ENCODE assay signal across 8 cellular contexts in genomic region chr11:101914349-101914736, GRCh38. TPM values are rescaled to one million over a fixed set of nuclear protein-coding genes. Genes with fewer than 3 reads are reported as not detected.
DNase-seq lines count a peak whose midpoint lies in the region; ATAC-seq and TF ChIP-seq lines count a peak whose summit lies in the region.

No MANE protein-coding gene starts in this region.

- TF ChIP-seq RAD21 in IMR-90 (IDR thresholded peaks at IDR 0.05; ENCODE audit: low read length), result no peak

- peak overlapping the region; percentile 98 for H2AFZ ChIP-seq in IMR-90 (replicated peaks; ENCODE audit: low read length, poor library complexity)

- H3K9me3 Mint-ChIP-seq in chondrocyte (ENCODE audit: low read depth), result no peaks in the 10 kb centered on the region

- H3K56ac ChIP-seq in IMR-90 (ENCODE audit: extremely low read depth, insufficient read depth, low read length), result peak overlapping the region; percentile 45; the same call in 1 of the 2 replicates

- H3K27ac ChIP-seq in IMR-90 (ENCODE audit: insufficient read depth, low read length), result peak overlapping the region; percentile 60; the same call in 1 of the 2 replicates

- dilution Hi-C loops in IMR-90 (cut with HindIII; ENCODE audit: low sequenced_read_pairs, unreplicated experiment), result no loop called here

- H3K9me3 ChIP-seq in IMR-90 (ENCODE audit: control insufficient read depth, insufficient read depth, low read length), result no peaks in the 10 kb centered on the region

- 0 out of 2 replicates have a peak overlapping the region, but pooled peaks have one; percentile 26 for H4K91ac ChIP-seq in IMR-90 (ENCODE audit: insufficient read depth, low read depth, low read length)

- H3K4me3 Mint-ChIP-seq in chondrocyte (ENCODE audit: unreplicated experiment), result peak overlapping the region; percentile 92

- no peak overlapping the region for H2BK120ac ChIP-seq in IMR-90 (ENCODE audit: low read depth, low read length)

- H3K27ac Mint-ChIP-seq in chondrocyte (ENCODE audit: unreplicated experiment), result peak overlapping the region; percentile 98

- H2AK9ac ChIP-seq in IMR-90 (replicated peaks; ENCODE audit: low read depth, low read length, poor library complexity), result no peak overlapping the region

- H4K5ac ChIP-seq in IMR-90 (ENCODE audit: low read depth, low read length), result peak overlapping the region; percentile 6; the same call in 1 of the 2 replicates

- no peaks in the 10 kb centered on the region for H3K36me3 ChIP-seq in IMR-90 (ENCODE audit: control insufficient read depth, insufficient read depth, low read length)

- H3K36me3 Mint-ChIP-seq in chondrocyte (ENCODE audit: low read depth), result no peaks in the 10 kb centered on the region

- 0 out of 2 replicates have a peak overlapping the region, but pooled peaks have one; percentile 9 for H3K4ac ChIP-seq in IMR-90 (ENCODE audit: low read depth, low read length)

- H3K27me3 ChIP-seq in IMR-90 (ENCODE audit: control insufficient read depth, insufficient read depth, low read length), result no peaks in the 10 kb centered on the region

- no CpG with 5 or more reads among the region's 6 CpGs for WGBS in IMR-90 (ENCODE audit: extremely low coverage in 2 of 2, insufficient read length in 1 of 2), 2 experiments

- no peaks in the 10 kb centered on the region for H4K20me1 ChIP-seq in IMR-90 (ENCODE audit: insufficient read depth, low read length)

- CTCF ChIA-PET in IMR-90 (lab: Yijun Ruan, JAX), result interaction anchor here (0.6 to 1.3 kb wide), 6 partner anchors 34 to 1221 kb away, joined by 3 to 12 read pairs (median 4); no protein-coding TSS in a partner anchor

- H2AK5ac ChIP-seq in IMR-90 (ENCODE audit: low read depth, low read length), result no peak overlapping the region

- intact Hi-C loops in IMR-90 (cut with micrococcal nuclease), result no loop called here

- H3K27me3 Mint-ChIP-seq in chondrocyte (ENCODE audit: low read depth), result no peaks in the 10 kb centered on the region

- H3K14ac ChIP-seq in IMR-90 (replicated peaks; ENCODE audit: low read depth, low read length), result peak overlapping the region; percentile 42; the same call in 1 of the 2 replicates

- no peak for TF ChIP-seq CTCF in AG09309 (IDR thresholded peaks at IDR 0.05; ENCODE audit: control insufficient read depth, insufficient read depth, low read depth, low read length, missing control alignments)
- TF ChIP-seq CTCF in IMR-90 (conservative IDR thresholded peaks at IDR 0.05; ENCODE audit: low read depth, low read length), result no peak
- TF ChIP-seq CTCF in chondrocyte (IDR thresholded peaks at IDR 0.05), result no peak

- H3K4me3 ChIP-seq in AG09309 (ENCODE audit: control insufficient read depth, low read depth, low read length), result peak overlapping the region; percentile 63
- peak overlapping the region; percentile 97 for H3K4me3 ChIP-seq in IMR-90 (ENCODE audit: insufficient read depth, low read depth, low read length)

- H3K9me1 ChIP-seq in IMR-90 (ENCODE audit: insufficient read depth, low read length), result no peaks in the 10 kb centered on the region; the same call in 1 of the 2 replicates

- TF ChIP-seq POLR2A in IMR-90 (IDR thresholded peaks at IDR 0.05; ENCODE audit: low read depth, low read length), result no peak

- peak overlapping the region; percentile 21; the same call in 1 of the 2 replicates for H3K18ac ChIP-seq in IMR-90 (ENCODE audit: low read depth, low read length)

- peak overlapping the region in 1 of 2 experiments; percentile 7; a peak in 1 of 4 replicates for H4K8ac ChIP-seq in IMR-90 (ENCODE audit: low read depth in 2 of 2, low read length in 2 of 2)

- H3K79me1 ChIP-seq in IMR-90 (ENCODE audit: low read depth in 1 of 2, low read length in 2 of 2), result peaks cover 0 to 5% of the 10 kb centered on the region in 2 experiments; a peak in 1 of 4 replicates

- H3K4me1 ChIP-seq in IMR-90 (ENCODE audit: control insufficient read depth, insufficient read depth, low read length), result peaks cover 8% of the 10 kb centered on the region

- no peak overlapping the region for H2BK15ac ChIP-seq in IMR-90 (ENCODE audit: low read depth, low read length)

- H3K4me2 ChIP-seq in IMR-90 (ENCODE audit: low read depth, low read length), result peak overlapping the region; percentile 73

- H3K9ac ChIP-seq in IMR-90 (ENCODE audit: low read depth, low read length), result peak overlapping the region; percentile 54

- in situ Hi-C loops in IMR-90 (cut with MboI; ENCODE audit: low sequenced_read_pairs), result no loop called here

- ATAC-seq in IMR-90 (ENCODE audit: low read depth), result peak; percentile 15; the same call in 1 of the 2 replicates
- no peak for ATAC-seq in HG03469 (IDR thresholded peaks at IDR 0.05; ENCODE audit: unreplicated experiment)
- no peak for ATAC-seq in GM19452 (IDR thresholded peaks at IDR 0.05; ENCODE audit: unreplicated experiment)

- no TSS peak for BruUV-seq in IMR-90 (replicated peaks; lab: Mats Ljungman, UMichigan)

- peak overlapping the region; percentile 47 for H2BK5ac ChIP-seq in IMR-90 (ENCODE audit: low read depth, low read length, poor library complexity, severe bottlenecking)

- peaks cover 55% of the 10 kb centered on the region for H3K4me1 Mint-ChIP-seq in chondrocyte (ENCODE audit: low read depth)

- H2BK20ac ChIP-seq in IMR-90 (ENCODE audit: low read depth, low read length), result no peak overlapping the region; the same call in 1 of the 2 replicates

- peak overlapping the region; percentile 33; the same call in 1 of the 2 replicates for H3K23ac ChIP-seq in IMR-90 (ENCODE audit: low read depth, low read length)

- peak; percentile 13 for DNase-seq in AG09309 (ENCODE audit: low read depth)
- DNase-seq in IMR-90, result peak; percentile 49
- DNase-seq in chondrocyte (ENCODE audit: low spot score), result no peak
- DNase-seq in midbrain (lab: John Stamatoyannopoulos, UW), result peak; percentile 62
- no peak for DNase-seq in NCI-H146 treated with DMSO at 0.1 percent for 48 hours (lab: John Stamatoyannopoulos, UW; ENCODE audit: unreplicated experiment)
- DNase-seq in SKM-1 (lab: John Stamatoyannopoulos, UW; ENCODE audit: unreplicated experiment), result no peak

- POLR2A ChIA-PET in IMR-90 (lab: Charles Lee; ENCODE audit: unreplicated experiment), result no interaction called here

TF ChIP-seq in IMR-90, 13 proteins besides CTCF, POLR2A, EP300 and RAD21:
- TF ChIP-seq USF2 (IDR thresholded peaks at IDR 0.05; ENCODE audit: low read depth, low read length) (no peak), RCOR1 (IDR thresholded peaks at IDR 0.05; ENCODE audit: insufficient replicate concordance, low read length) (no peak), MAFK (IDR thresholded peaks at IDR 0.05; ENCODE audit: low read depth, low read length) (no peak), MAZ (IDR thresholded peaks at IDR 0.05; ENCODE audit: borderline replicate concordance, low read depth, low read length) (no peak), MXI1 (IDR thresholded peaks at IDR 0.05; ENCODE audit: borderline replicate concordance, low read depth, low read length) (no peak), SMC3 (IDR thresholded peaks at IDR 0.05; ENCODE audit: low read depth, low read length) (no peak), NFE2L2 (IDR thresholded peaks at IDR 0.05; ENCODE audit: low read depth, low read length) (no peak), BHLHE40 (IDR thresholded peaks at IDR 0.05; ENCODE audit: low read depth, low read length) (no peak), ELK1 (IDR thresholded peaks at IDR 0.05; ENCODE audit: borderline replicate concordance, low read depth, low read length) (no peak), CHD1 (IDR thresholded peaks at IDR 0.05; ENCODE audit: low read depth, low read length) (no peak), CEBPB (IDR thresholded peaks at IDR 0.05; ENCODE audit: low read depth, low read length) (no peak), FOS (IDR thresholded peaks at IDR 0.05; ENCODE audit: low read depth, low read length) (no peak), RFX5 (IDR thresholded peaks at IDR 0.05; ENCODE audit: low read depth, low read length) (no peak)
TF ChIP-seq in IMR-90: peak in this region for 0.

RNA-seq across cellular contexts. Expression of gene CEP126, which starts 0.5 kb away (rescaled TPM):
- total RNA-seq in IMR-90 (2012; rRNA removed), result 0.72 and 1.1 TPM in 2 replicates
- polyA plus RNA-seq in IMR-90 (2012; rRNA removed), result 0.83 and 1.4 TPM in 2 replicates
- polyA plus RNA-seq in IMR-90 (2012; cell fraction: cytosol; rRNA removed), result 0.14 and 0.16 TPM in 2 replicates
- polyA plus RNA-seq in IMR-90 (2012; cell fraction: nucleus; rRNA removed; ENCODE audit: low replicate concordance), result 0.49 and 5.4 TPM in 2 replicates
- total RNA-seq in chondrocyte, result 3.8 to 18.0 TPM (median 4.1 TPM) in 3 replicates

RNA-seq across cellular contexts. Expression of gene ANGPTL5, which starts 2.0 kb away (rescaled TPM):
- total RNA-seq in IMR-90 (2012; rRNA removed) (not detected in 2 replicates), chondrocyte (4.0 TPM in 1 of 3 replicates, not detected in the others)
- polyA plus RNA-seq in IMR-90 (2012; rRNA removed), result not detected in 2 replicates
- not detected in 2 replicates for polyA plus RNA-seq in IMR-90 (2012; cell fraction: cytosol; rRNA removed)
- not detected in 2 replicates for polyA plus RNA-seq in IMR-90 (2012; cell fraction: nucleus; rRNA removed; ENCODE audit: low replicate concordance)

Comparison
In these comparisons a context has a peak if more than half of its experiments do, and no peak if none do; other contexts are left out.
1. DNase-seq: peak in AG09309 (single experiment), IMR-90 (single experiment) and midbrain (single experiment); none in chondrocyte (single experiment), NCI-H146 treated with DMSO at 0.1 percent for 48 hours (single experiment) and SKM-1 (single experiment).